Comparison of ENCODE assay signal across 1 cellular context in genomic region chr9:81584099-81584498, GRCh38.
TF ChIP-seq lines count a peak whose summit lies in the region.

No MANE protein-coding gene starts in this region.

TF ChIP-seq in HepG2, 621 proteins besides CTCF, POLR2A, EP300 and RAD21 (continued from another document and continues in another):
- TF ChIP-seq ZGPAT (CRISPR knock-in tag; IDR thresholded peaks at IDR 0.05) (0 out of 2 replicates have a peak, but pooled peaks have one; percentile 20), BATF2 (CRISPR knock-in tag; IDR thresholded peaks at IDR 0.05) (no peak), THAP8 (CRISPR knock-in tag; IDR thresholded peaks at IDR 0.05; ENCODE audit: borderline replicate concordance) (no peak), ZNF430 (CRISPR knock-in tag; IDR thresholded peaks at IDR 0.05) (no peak), ZNF484 (CRISPR knock-in tag; IDR thresholded peaks at IDR 0.05; ENCODE audit: borderline replicate concordance, low read depth) (no peak), CBX1 (IDR thresholded peaks at IDR 0.05; ENCODE audit: low read depth) (no peak), ZBED4 (CRISPR knock-in tag; IDR thresholded peaks at IDR 0.05; ENCODE audit: borderline replicate concordance) (no peak), SAP130 (CRISPR knock-in tag; IDR thresholded peaks at IDR 0.05; ENCODE audit: low read depth) (peak; percentile 25; the same call in 1 of the 2 replicates), ZSCAN21 (CRISPR knock-in tag; IDR thresholded peaks at IDR 0.05; ENCODE audit: borderline replicate concordance) (no peak), SOX6 (IDR thresholded peaks at IDR 0.05) (no peak), SOX6 (CRISPR knock-in tag; IDR thresholded peaks at IDR 0.05) (peak; percentile 69), ZNF34 (CRISPR knock-in tag; IDR thresholded peaks at IDR 0.05; ENCODE audit: borderline replicate concordance) (no peak), FOXA3 (CRISPR knock-in tag; IDR thresholded peaks at IDR 0.05) (0 out of 2 replicates have a peak, but pooled peaks have one; percentile 8), NFIB (CRISPR knock-in tag; IDR thresholded peaks at IDR 0.05; ENCODE audit: borderline replicate concordance) (no peak), STAG1 (CRISPR knock-in tag; IDR thresholded peaks at IDR 0.05) (no peak), ZNF878 (CRISPR knock-in tag; IDR thresholded peaks at IDR 0.05) (no peak), STAT6 (CRISPR knock-in tag; IDR thresholded peaks at IDR 0.05; ENCODE audit: borderline replicate concordance) (no peak), SOX13 (IDR thresholded peaks at IDR 0.05) (no peak), SOX13 (CRISPR knock-in tag; conservative IDR thresholded peaks at IDR 0.05 in 1 of 2, IDR thresholded peaks at IDR 0.05 in 1 of 2) (peak in 1 of 2 experiments; percentile 74; a peak in 2 of 4 replicates), YEATS2 (CRISPR knock-in tag; IDR thresholded peaks at IDR 0.05; ENCODE audit: borderline replicate concordance) (no peak), GLMP (CRISPR knock-in tag; IDR thresholded peaks at IDR 0.05; ENCODE audit: borderline replicate concordance) (no peak), HOMEZ (CRISPR knock-in tag; IDR thresholded peaks at IDR 0.05; ENCODE audit: low read depth) (peak; percentile 93), ARID5B (CRISPR knock-in tag; IDR thresholded peaks at IDR 0.05) (0 out of 2 replicates have a peak, but pooled peaks have one; percentile 41), ATF7-NPFF (CRISPR knock-in tag; IDR thresholded peaks at IDR 0.05; ENCODE audit: low read depth) (no peak), FOXO4 (CRISPR knock-in tag; conservative IDR thresholded peaks at IDR 0.05) (0 out of 2 replicates have a peak, but pooled peaks have one; percentile 63), HMG20A (CRISPR knock-in tag; IDR thresholded peaks at IDR 0.05; ENCODE audit: borderline replicate concordance) (0 out of 2 replicates have a peak, but pooled peaks have one; percentile 28), NAIF1 (CRISPR knock-in tag; IDR thresholded peaks at IDR 0.05; ENCODE audit: borderline replicate concordance) (no peak), SCMH1 (CRISPR knock-in tag; IDR thresholded peaks at IDR 0.05; ENCODE audit: borderline replicate concordance) (no peak), ZNF773 (CRISPR knock-in tag; IDR thresholded peaks at IDR 0.05; ENCODE audit: borderline replicate concordance) (no peak), NONO (IDR thresholded peaks at IDR 0.05) (no peak), NONO (CRISPR knock-in tag; conservative IDR thresholded peaks at IDR 0.05) (no peak), ZNF18 (CRISPR knock-in tag; IDR thresholded peaks at IDR 0.05; ENCODE audit: insufficient replicate concordance) (no peak), RXRA (CRISPR knock-in tag; IDR thresholded peaks at IDR 0.05) (no peak), ZNF782 (CRISPR knock-in tag; IDR thresholded peaks at IDR 0.05; ENCODE audit: borderline replicate concordance) (no peak), ZNF770 (CRISPR knock-in tag; IDR thresholded peaks at IDR 0.05) (no peak), KLF13 (CRISPR knock-in tag; IDR thresholded peaks at IDR 0.05) (no peak), ARNT2 (CRISPR knock-in tag; IDR thresholded peaks at IDR 0.05; ENCODE audit: low read depth) (no peak), ZNF124 (CRISPR knock-in tag; IDR thresholded peaks at IDR 0.05) (no peak)
